17 cellular contexts compared by ENCODE assay signal in the genomic region with DNA sequence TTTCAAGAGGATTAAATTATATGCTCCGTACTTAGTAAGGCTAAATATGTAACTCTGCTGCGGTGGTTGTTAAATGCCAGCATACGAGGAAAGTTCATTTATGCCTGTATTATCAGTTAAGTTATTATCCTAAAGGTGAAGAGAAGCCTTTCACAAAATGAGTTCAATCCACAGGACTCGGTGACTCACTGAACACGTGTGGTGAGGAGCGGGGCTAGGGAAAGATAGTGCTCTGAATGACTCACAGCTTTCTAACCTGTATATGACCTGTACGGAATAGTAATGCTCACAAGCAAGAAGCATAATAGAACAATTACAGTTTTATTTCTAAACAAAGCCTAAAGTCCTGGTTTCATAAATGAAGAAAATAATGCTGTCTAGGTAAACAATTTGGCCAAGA. TPM values are rescaled to one million over a fixed set of nuclear protein-coding genes. Genes with fewer than 3 reads are reported as not detected.
DNase-seq lines count a peak whose midpoint lies in the region; ATAC-seq and TF ChIP-seq lines count a peak whose summit lies in the region.
"Had no signal": no experiment of that assay in that cellular context is flagged by ENCODE, and none has a peak within 500 bp of the region (broad histone marks: within the 10 kb centered on the region; RNA-seq: fewer than 3 reads in every experiment).

No MANE protein-coding gene starts in this region.

- H3K4me1 ChIP-seq in foreskin keratinocyte, result peaks cover 4% of the 10 kb centered on the region
- H3K4me1 ChIP-seq: colonic mucosa, HAP-1, right lobe of liver had no signal

- H3K4me3 Mint-ChIP-seq in CD14-positive monocyte, result no peak overlapping the region
- H3K4me3 Mint-ChIP-seq: activated CD4-positive, alpha-beta memory T cell treated with anti-CD3 and anti-CD28 coated beads, Interleukin-2, amount 10 ng/mL, durations not matched to agents 7 days and 5 days had no signal

- no peak for TF ChIP-seq CTCF in foreskin keratinocyte (conservative IDR thresholded peaks at IDR 0.05)
- no peak for TF ChIP-seq CTCF in CD14-positive monocyte (IDR thresholded peaks at IDR 0.05)

- H3K27me3 Mint-ChIP-seq in CD14-positive monocyte (ENCODE audit: low read depth in 3 of 3), result no peaks in the 10 kb centered on the region
- H3K27me3 Mint-ChIP-seq: activated CD4-positive, alpha-beta memory T cell treated with anti-CD3 and anti-CD28 coated beads, Interleukin-2, amount 10 ng/mL, durations not matched to agents 7 days and 5 days had no signal

- H3K27ac Mint-ChIP-seq in CD14-positive monocyte, result no peak overlapping the region
- H3K27ac Mint-ChIP-seq: activated CD4-positive, alpha-beta memory T cell treated with anti-CD3 and anti-CD28 coated beads, Interleukin-2, amount 10 ng/mL, durations not matched to agents 7 days and 5 days had no signal

- no peaks in the 10 kb centered on the region for H3K27me3 ChIP-seq in foreskin keratinocyte
- H3K27me3 ChIP-seq: colonic mucosa, right lobe of liver had no signal

- no peak overlapping the region for H3K4me3 ChIP-seq in skeletal muscle cell (ENCODE audit: low read depth, low read length)
- H3K4me3 ChIP-seq: colonic mucosa, HAP-1, right lobe of liver had no signal

- no peak overlapping the region for H3K27ac ChIP-seq in foreskin keratinocyte
- H3K27ac ChIP-seq: colonic mucosa, right lobe of liver, VCaP had no signal

- H3K4me1 Mint-ChIP-seq in CD14-positive monocyte, result no peaks in the 10 kb centered on the region
- H3K4me1 Mint-ChIP-seq: activated CD4-positive, alpha-beta memory T cell treated with anti-CD3 and anti-CD28 coated beads, Interleukin-2, amount 10 ng/mL, durations not matched to agents 7 days and 5 days had no signal

- no peaks in the 10 kb centered on the region for H3K36me3 Mint-ChIP-seq in CD14-positive monocyte

- peak; percentile 100 for ATAC-seq in foreskin keratinocyte
- ATAC-seq in HG03521 (IDR thresholded peaks at IDR 0.05; ENCODE audit: unreplicated experiment), result no peak
- no peak for ATAC-seq in HG02798 (IDR thresholded peaks at IDR 0.05; ENCODE audit: poor library complexity, unreplicated experiment)
- ATAC-seq: right lobe of liver had no signal

- intact Hi-C loops in CD14-positive monocyte (cut with micrococcal nuclease), result no loop called here

- peaks cover 2 to 6% (median 2%) of the 10 kb centered on the region in 7 donors for H3K9me3 Mint-ChIP-seq in CD14-positive monocyte

- DNase-seq in HT-29 (ENCODE audit: low spot score), result peak; percentile 40
- peak; percentile 90 for DNase-seq in amniotic epithelial cell (ENCODE audit: low read depth)
- peak; percentile 64 to 80 for DNase-seq in foreskin keratinocyte
- DNase-seq in skeletal muscle cell (ENCODE audit: low read depth), result peak; percentile 9
- DNase-seq in CD14-positive monocyte (ENCODE audit: low spot score), result no peak
- DNase-seq: activated CD4-positive, alpha-beta memory T cell treated with anti-CD3 and anti-CD28 coated beads, Interleukin-2, amount 10 ng/mL, durations not matched to agents 7 days and 5 days; activated T-cell treated with anti-CD3 and anti-CD28 coated beads, Interleukin-2, amount 50 U/mL, for 48 hours; AML-193; colonic mucosa; glutamatergic neuron; NCI-H2081; NCI-H524; right lobe of liver had no signal

RNA-seq across cellular contexts. Expression of gene CNTN6, which starts 25.2 kb away (rescaled TPM):
- total RNA-seq in HT-29 (2014; rRNA removed; shearing (Covaris generic)), result not detected in 2 replicates
- total RNA-seq in foreskin keratinocyte, result not detected in 2 replicates
- polyA plus RNA-seq in foreskin keratinocyte (not detected in 2 replicates), CD14-positive monocyte (not detected)
- total RNA-seq: activated CD4-positive, alpha-beta memory T cell treated with anti-CD3 and anti-CD28 coated beads, Interleukin-2, amount 10 ng/mL, durations not matched to agents 7 days and 5 days; right lobe of liver had no signal
